In the genomic region with DNA sequence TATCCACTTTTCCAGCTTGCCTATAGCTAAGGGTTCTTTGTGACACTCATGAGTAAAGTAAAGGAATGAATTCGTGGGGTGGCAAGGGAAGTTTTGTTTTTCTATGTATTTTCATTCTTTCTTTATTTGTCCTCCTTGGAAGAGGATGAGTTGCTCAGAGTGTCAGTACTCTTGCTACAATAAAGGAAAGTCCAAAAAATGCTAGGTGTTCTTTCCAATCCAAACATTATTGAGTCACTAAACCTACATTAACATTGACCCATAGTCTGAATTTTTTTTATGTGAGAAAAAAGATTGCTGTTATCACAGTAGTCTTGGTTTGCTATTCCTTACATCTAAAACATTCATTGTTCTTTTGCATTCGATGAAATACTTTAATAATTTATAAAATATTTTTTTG, we compare ENCODE assay signal across 10 cellular contexts.
"Had no signal": no experiment of that assay in that cellular context is flagged by ENCODE, and none has a peak within 500 bp of the region (broad histone marks: within the 10 kb centered on the region; RNA-seq: fewer than 3 reads in every experiment).

No MANE protein-coding gene starts in this region.

- H3K4me1 ChIP-seq: HAP-1 had no signal

- H3K4me3 ChIP-seq: GM23248, HAP-1 had no signal

- H3K27ac ChIP-seq: GM23248, HL-60, KMS-11 had no signal

- ATAC-seq: HCT116, HepG2 had no signal

- H3K36me3 ChIP-seq: HAP-1 had no signal

- DNase-seq: GM23248, GOT3, H7, HFFc6, KBM-7 had no signal

- H2AFZ ChIP-seq: GM23248 had no signal
